In the genomic region with DNA sequence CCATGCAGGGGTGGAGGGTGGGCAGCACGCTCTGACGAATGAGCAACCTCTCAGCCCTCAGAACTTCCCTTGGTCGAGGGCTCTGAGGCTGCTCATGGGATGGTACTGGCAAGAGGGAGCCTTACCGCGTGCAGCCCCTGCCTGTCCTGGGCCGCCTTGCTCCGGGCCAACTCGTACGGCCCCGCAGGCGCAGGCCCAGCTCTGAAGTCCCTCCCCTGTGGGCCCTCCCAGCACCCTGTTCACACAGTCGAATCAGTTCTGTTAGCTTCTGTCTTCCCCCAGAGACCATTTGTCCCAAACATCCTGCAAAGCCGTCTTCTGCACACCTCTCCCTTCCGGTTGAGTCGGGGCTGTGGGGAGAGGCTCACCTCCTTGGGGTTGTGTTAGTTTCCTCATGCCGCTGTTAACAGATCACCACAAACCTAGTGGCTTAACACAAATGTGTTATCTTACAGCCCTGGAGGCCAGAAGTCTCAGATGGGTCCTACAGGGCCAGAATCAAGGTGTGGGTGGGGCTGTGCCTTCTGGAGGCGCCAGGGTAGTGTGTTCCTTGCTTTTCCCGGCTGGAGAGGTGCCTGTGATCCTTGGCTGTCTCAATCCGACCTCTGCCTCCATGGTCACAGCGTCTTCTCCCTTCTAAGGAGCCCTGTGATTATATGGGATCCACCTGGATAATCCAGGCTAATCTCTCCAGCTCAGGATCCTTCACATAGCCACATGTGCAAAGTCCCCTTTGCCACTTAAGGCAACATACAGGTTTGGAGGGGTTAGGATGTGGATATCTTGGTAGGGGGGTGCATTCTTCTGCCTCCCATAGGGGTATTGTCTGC, we compare ENCODE assay signal across 8 cellular contexts. TPM values are rescaled to one million over a fixed set of nuclear protein-coding genes. Genes with fewer than 3 reads are reported as not detected.
A peak's percentile ranks its signal among the peaks of the same experiment; 100 is the strongest.
DNase-seq lines count a peak whose midpoint lies in the region; ATAC-seq and TF ChIP-seq lines count a peak whose summit lies in the region.

No MANE protein-coding gene starts in this region.

- ATAC-seq in GM18498 (IDR thresholded peaks at IDR 0.05; ENCODE audit: unreplicated experiment) (peak; percentile 59), HG02981 (IDR thresholded peaks at IDR 0.05; ENCODE audit: unreplicated experiment) (peak; percentile 51), activated B cell treated with CpG ODN at 0.5 μM for 24 hours (ENCODE audit: low read depth) (peak; percentile 63), HG02588 (IDR thresholded peaks at IDR 0.05; ENCODE audit: unreplicated experiment) (no peak)

- peak overlapping the region; percentile 92 for H3K4me3 Mint-ChIP-seq in activated B cell treated with CpG ODN at 0.5 μM for 24 hours
- H3K4me3 Mint-ChIP-seq in dendritic cell treated with granulocyte-macrophage colony-stimulating factor and Interleukin-4, amounts not matched to agents 40 ng/mL and 50 ng/mL, for 4 days = peak overlapping the region; percentile 84

- peaks cover 36% of the 10 kb centered on the region for H3K36me3 Mint-ChIP-seq in activated B cell treated with CpG ODN at 0.5 μM for 24 hours (ENCODE audit: low read depth)
- H3K36me3 Mint-ChIP-seq in dendritic cell treated with granulocyte-macrophage colony-stimulating factor and Interleukin-4, amounts not matched to agents 40 ng/mL and 50 ng/mL, for 4 days (ENCODE audit: low read depth) = peaks cover 29% of the 10 kb centered on the region

- WGBS in testis, 2 donors = 6 to 13% methylated on average over 20 of the region's 20 CpGs

- H3K27me3 Mint-ChIP-seq in activated B cell treated with CpG ODN at 0.5 μM for 24 hours = no peaks in the 10 kb centered on the region
- no peaks in the 10 kb centered on the region for H3K27me3 Mint-ChIP-seq in dendritic cell treated with granulocyte-macrophage colony-stimulating factor and Interleukin-4, amounts not matched to agents 40 ng/mL and 50 ng/mL, for 4 days

- H3K27ac Mint-ChIP-seq in activated B cell treated with CpG ODN at 0.5 μM for 24 hours = peak overlapping the region; percentile 89
- H3K27ac Mint-ChIP-seq in dendritic cell treated with granulocyte-macrophage colony-stimulating factor and Interleukin-4, amounts not matched to agents 40 ng/mL and 50 ng/mL, for 4 days = peak overlapping the region; percentile 88

- DNase-seq in activated B cell treated with CpG ODN at 0.5 μM for 24 hours = peak; percentile 61
- peak; percentile 53 for DNase-seq in testis
- DNase-seq in NCI-H187 treated with DMSO at 0.1 percent for 48 hours (lab: John Stamatoyannopoulos, UW) = no peak

- H3K4me1 Mint-ChIP-seq in activated B cell treated with CpG ODN at 0.5 μM for 24 hours = peaks cover 82% of the 10 kb centered on the region
- H3K4me1 Mint-ChIP-seq in dendritic cell treated with granulocyte-macrophage colony-stimulating factor and Interleukin-4, amounts not matched to agents 40 ng/mL and 50 ng/mL, for 4 days (ENCODE audit: low read depth) = peaks cover 90% of the 10 kb centered on the region

- TF ChIP-seq POLR2A in testis (IDR thresholded peaks at IDR 0.05) = no peak

- H3K27ac ChIP-seq in mucosa of rectum (ENCODE audit: low read depth in 2 of 2, low read length in 2 of 2) = peak overlapping the region; percentile 59 to 62
- H3K27ac ChIP-seq in testis = peak overlapping the region; percentile 78 to 79

- H3K36me3 ChIP-seq in mucosa of rectum (ENCODE audit: control insufficient read depth in 2 of 2, insufficient read depth in 2 of 2, low read length in 2 of 2) (no peaks in the 10 kb centered on the region), testis (ENCODE audit: low read depth, missing control alignments) (no peaks in the 10 kb centered on the region)

- H3K4me3 ChIP-seq in mucosa of rectum (ENCODE audit: low read length in 2 of 2) (peak overlapping the region; percentile 60 to 71), testis (peak overlapping the region; percentile 67 to 75)

- peak overlapping the region; percentile 54 to 63 for H3K9ac ChIP-seq in mucosa of rectum (ENCODE audit: low read depth in 1 of 2, low read length in 2 of 2)

- intact Hi-C loops in activated B cell treated with CpG ODN at 0.5 μM for 24 hours (cut with micrococcal nuclease) = loop anchor here (1.0 to 5.0 kb wide), 3 partner anchors 43 to 223 kb away; a partner anchor contains a TSS
- intact Hi-C loops in dendritic cell treated with granulocyte-macrophage colony-stimulating factor and Interleukin-4, amounts not matched to agents 40 ng/mL and 50 ng/mL, for 4 days (cut with micrococcal nuclease) = loop anchor here (5.0 to 10.0 kb wide), 2 partner anchors 83 to 225 kb away; a partner anchor contains a TSS
- intact Hi-C loops in testis (cut with DNase I; ENCODE audit: low total_unique reads) = loop anchor here (10.0 kb wide), 1 partner anchor 75 kb away; a partner anchor contains a TSS

- CTCF ChIA-PET in activated B cell treated with CpG ODN at 0.5 μM for 24 hours (lab: Charles Lee) = interaction anchor here (1.2 to 1.3 kb wide), 3 partner anchors 26 to 87 kb away, joined by 3 to 4 read pairs (median 4); no protein-coding TSS in a partner anchor

- H3K9me3 ChIP-seq in mucosa of rectum (ENCODE audit: control insufficient read depth in 2 of 2, low read length in 2 of 2) = no peaks in the 10 kb centered on the region
- no peaks in the 10 kb centered on the region for H3K9me3 ChIP-seq in testis

- no peak for TF ChIP-seq CTCF in activated B cell treated with CpG ODN at 0.5 μM for 24 hours (IDR thresholded peaks at IDR 0.05)
- TF ChIP-seq CTCF in testis (IDR thresholded peaks at IDR 0.05) = no peak

- H3K9me3 Mint-ChIP-seq in activated B cell treated with CpG ODN at 0.5 μM for 24 hours = no peaks in the 10 kb centered on the region
- H3K9me3 Mint-ChIP-seq in dendritic cell treated with granulocyte-macrophage colony-stimulating factor and Interleukin-4, amounts not matched to agents 40 ng/mL and 50 ng/mL, for 4 days = no peaks in the 10 kb centered on the region

- H3K27me3 ChIP-seq in mucosa of rectum (ENCODE audit: control insufficient read depth in 2 of 2, insufficient read depth in 2 of 2, low read length in 2 of 2) = peaks cover 5 to 10% of the 10 kb centered on the region in 2 donors
- H3K27me3 ChIP-seq in testis = no peaks in the 10 kb centered on the region

- POLR2A ChIA-PET in activated B cell treated with CpG ODN at 0.5 μM for 24 hours (lab: Charles Lee) = interaction anchor here (0.5 to 2.3 kb wide), 27 partner anchors 10 to 240 kb away, joined by 3 to 13 read pairs (median 4); a partner anchor contains a TSS

- H3K4me1 ChIP-seq in mucosa of rectum (ENCODE audit: control insufficient read depth in 2 of 2, insufficient read depth in 2 of 2, low read length in 2 of 2) (peaks cover 13 to 22% of the 10 kb centered on the region in 2 donors), testis (peaks cover 13% of the 10 kb centered on the region)

RNA-seq across cellular contexts. Expression of a gene that starts 0.9 kb away (rescaled TPM):
- total RNA-seq in activated B cell treated with CpG ODN at 0.5 μM for 24 hours (80.7 and 83.9 TPM in 2 replicates), testis (10 to 100 TPM; 39.7 to 52.0 TPM)
- 139 TPM for polyA plus RNA-seq in testis (ENCODE audit: insufficient read depth, low read depth, low replicate concordance)

RNA-seq across cellular contexts. Expression of a gene that starts 52.9 kb away (rescaled TPM):
- total RNA-seq in activated B cell treated with CpG ODN at 0.5 μM for 24 hours (148 and 152 TPM in 2 replicates), testis (100 to 1,000 TPM; 143 to 160 TPM)
- polyA plus RNA-seq in testis (ENCODE audit: insufficient read depth, low read depth, low replicate concordance) = 323 TPM
